Comparison of ENCODE assay signal across 1 cellular context in the genomic region with DNA sequence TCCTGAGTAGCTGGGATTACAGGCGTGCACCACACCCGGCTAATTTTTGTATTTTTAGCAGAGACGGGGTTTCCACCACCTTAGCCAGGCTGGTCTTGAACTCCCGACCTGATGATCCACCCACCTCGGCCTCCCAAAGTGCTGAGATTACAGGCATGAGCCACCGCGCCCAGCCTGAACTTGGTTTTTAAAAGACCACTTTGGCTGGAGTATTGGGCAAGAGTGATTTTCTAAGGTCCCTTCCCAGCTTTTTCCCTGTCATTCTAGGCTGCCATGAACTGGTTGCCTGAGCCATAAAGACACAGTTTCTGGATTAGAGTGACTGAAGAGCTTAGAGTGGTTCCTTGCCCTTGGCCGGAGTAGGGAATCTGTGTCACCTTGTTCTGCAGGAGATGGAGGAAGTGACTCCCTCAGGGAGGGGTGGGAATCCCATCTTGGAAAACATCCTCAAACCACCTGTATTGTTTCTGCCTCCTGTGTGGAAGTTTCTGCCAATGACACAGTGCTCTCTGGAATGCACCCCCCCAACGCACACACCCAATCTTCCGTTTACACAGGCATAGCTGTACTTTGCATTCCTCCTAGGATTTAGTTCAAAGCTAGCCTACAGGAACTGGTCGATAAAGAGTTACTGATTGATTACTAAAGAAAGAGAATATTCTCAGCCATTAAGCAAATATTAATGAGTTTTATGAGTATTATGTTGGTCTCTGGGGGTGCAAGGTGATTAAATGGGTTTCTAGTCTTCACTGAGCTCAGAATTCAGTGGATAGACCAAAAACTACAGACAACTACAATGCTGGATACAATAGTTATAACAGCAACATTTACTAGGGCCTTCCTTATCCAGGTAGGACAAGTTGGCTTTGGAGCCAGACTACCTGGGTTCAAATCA.
TF ChIP-seq lines count a peak whose summit lies in the region.

No MANE protein-coding gene starts in this region.

TF ChIP-seq in SK-N-SH, 30 proteins besides CTCF, POLR2A, EP300 and RAD21 (continued from another document):
- TF ChIP-seq, protein P1, sequence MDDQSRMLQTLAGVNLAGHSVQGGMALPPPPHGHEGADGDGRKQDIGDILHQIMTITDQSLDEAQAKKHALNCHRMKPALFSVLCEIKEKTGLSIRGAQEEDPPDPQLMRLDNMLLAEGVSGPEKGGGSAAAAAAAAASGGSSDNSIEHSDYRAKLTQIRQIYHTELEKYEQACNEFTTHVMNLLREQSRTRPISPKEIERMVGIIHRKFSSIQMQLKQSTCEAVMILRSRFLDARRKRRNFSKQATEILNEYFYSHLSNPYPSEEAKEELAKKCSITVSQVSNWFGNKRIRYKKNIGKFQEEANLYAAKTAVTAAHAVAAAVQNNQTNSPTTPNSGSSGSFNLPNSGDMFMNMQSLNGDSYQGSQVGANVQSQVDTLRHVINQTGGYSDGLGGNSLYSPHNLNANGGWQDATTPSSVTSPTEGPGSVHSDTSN (IDR thresholded peaks at IDR 0.05) = no peak
- TF ChIP-seq ELF1 (IDR thresholded peaks at IDR 0.05) = no peak
- TF ChIP-seq, protein P2, sequence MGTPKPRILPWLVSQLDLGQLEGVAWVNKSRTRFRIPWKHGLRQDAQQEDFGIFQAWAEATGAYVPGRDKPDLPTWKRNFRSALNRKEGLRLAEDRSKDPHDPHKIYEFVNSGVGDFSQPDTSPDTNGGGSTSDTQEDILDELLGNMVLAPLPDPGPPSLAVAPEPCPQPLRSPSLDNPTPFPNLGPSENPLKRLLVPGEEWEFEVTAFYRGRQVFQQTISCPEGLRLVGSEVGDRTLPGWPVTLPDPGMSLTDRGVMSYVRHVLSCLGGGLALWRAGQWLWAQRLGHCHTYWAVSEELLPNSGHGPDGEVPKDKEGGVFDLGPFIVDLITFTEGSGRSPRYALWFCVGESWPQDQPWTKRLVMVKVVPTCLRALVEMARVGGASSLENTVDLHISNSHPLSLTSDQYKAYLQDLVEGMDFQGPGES (IDR thresholded peaks at IDR 0.05; ENCODE audit: low read depth, low read length) = no peak
- TF ChIP-seq GABPA (IDR thresholded peaks at IDR 0.05; ENCODE audit: low read depth) = no peak
- TF ChIP-seq SIN3A (IDR thresholded peaks at IDR 0.05; ENCODE audit: borderline replicate concordance, low read depth, low read length) = no peak
- TF ChIP-seq YY1 (IDR thresholded peaks at IDR 0.05; ENCODE audit: low read depth) = no peak
- TF ChIP-seq, protein P3, sequence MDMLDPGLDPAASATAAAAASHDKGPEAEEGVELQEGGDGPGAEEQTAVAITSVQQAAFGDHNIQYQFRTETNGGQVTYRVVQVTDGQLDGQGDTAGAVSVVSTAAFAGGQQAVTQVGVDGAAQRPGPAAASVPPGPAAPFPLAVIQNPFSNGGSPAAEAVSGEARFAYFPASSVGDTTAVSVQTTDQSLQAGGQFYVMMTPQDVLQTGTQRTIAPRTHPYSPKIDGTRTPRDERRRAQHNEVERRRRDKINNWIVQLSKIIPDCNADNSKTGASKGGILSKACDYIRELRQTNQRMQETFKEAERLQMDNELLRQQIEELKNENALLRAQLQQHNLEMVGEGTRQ (IDR thresholded peaks at IDR 0.05; ENCODE audit: borderline replicate concordance, low read depth, low read length) = no peak
- TF ChIP-seq MXI1 (IDR thresholded peaks at IDR 0.05; ENCODE audit: low read depth, low read length) = no peak
- no peak for TF ChIP-seq RCOR1 (IDR thresholded peaks at IDR 0.05; ENCODE audit: low read length)
- no peak for TF ChIP-seq SMC3 (IDR thresholded peaks at IDR 0.05; ENCODE audit: low read depth, low read length)
TF ChIP-seq in SK-N-SH: peak in this region for 5.
